In the genomic region with DNA sequence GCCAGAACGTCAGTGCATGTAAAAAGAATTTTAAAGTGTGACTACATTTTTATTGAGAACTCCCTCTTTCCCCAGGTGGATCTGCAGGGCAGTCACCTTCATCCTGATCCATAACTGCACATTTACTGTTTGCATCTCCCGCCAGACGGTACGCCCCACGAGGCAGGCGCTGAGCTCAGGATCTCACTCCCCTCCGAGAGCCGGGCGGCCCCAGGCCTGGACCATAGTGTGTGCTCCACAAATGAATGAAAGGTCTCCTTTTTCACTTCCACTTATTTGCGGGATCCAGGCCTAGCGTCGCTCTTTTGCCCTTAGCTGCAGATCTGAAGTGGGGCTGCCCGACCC, we compare ENCODE assay signal across 8 cellular contexts. TPM values are rescaled to one million over a fixed set of nuclear protein-coding genes. Genes with fewer than 3 reads are reported as not detected.
DNase-seq lines count a peak whose midpoint lies in the region; ATAC-seq and TF ChIP-seq lines count a peak whose summit lies in the region.

No MANE protein-coding gene starts in this region.

- H3K36me3 ChIP-seq in heart right ventricle, result peaks cover 0 to 61% (median 37%) of the 10 kb centered on the region in 9 donors
- peaks cover 19% of the 10 kb centered on the region for H3K36me3 ChIP-seq in rectal smooth muscle tissue (ENCODE audit: control insufficient read depth, insufficient read depth, low read length)

- intact Hi-C loops in heart right ventricle (cut with DNase I), result no loop called here

- WGBS in heart right ventricle, 2 donors, result 0% methylated on average over 13 of the region's 13 CpGs

- H3K9me3 Mint-ChIP-seq in activated naive CD4-positive, alpha-beta T cell treated with anti-CD3 and anti-CD28 coated beads, Interleukin-2, amount 10 ng/mL, durations not matched to agents 7 days and 5 days, result no peaks in the 10 kb centered on the region

- ATAC-seq in HG02678 (IDR thresholded peaks at IDR 0.05; ENCODE audit: unreplicated experiment), result peak; percentile 30
- peak in 7 of 8 donors; percentile 21 to 57 (median 49) for ATAC-seq in heart right ventricle

- H3K4me1 ChIP-seq in heart right ventricle, result peaks cover 3 to 37% (median 29%) of the 10 kb centered on the region in 9 donors
- H3K4me1 ChIP-seq in rectal smooth muscle tissue (ENCODE audit: control insufficient read depth, insufficient read depth, low read length), result peaks cover 7% of the 10 kb centered on the region

- peak; percentile 15 for DNase-seq in activated gamma-delta T cell (lab: John Stamatoyannopoulos, UW)
- DNase-seq in activated gamma-delta T cell treated with Interleukin-2 at 50 U/mL for 16 hours, result no peak
- peak; percentile 13 to 48 for DNase-seq in NCI-H1930 (lab: John Stamatoyannopoulos, UW)
- peak; percentile 50 for DNase-seq in activated naive CD4-positive, alpha-beta T cell treated with anti-CD3 and anti-CD28 coated beads, Interleukin-2, amount 10 ng/mL, durations not matched to agents 7 days and 5 days
- DNase-seq in heart right ventricle, result peak in 1 of 2 donors; percentile 18
- no peak for DNase-seq in NCI-H1105 treated with DMSO at 0.1 percent for 48 hours (lab: John Stamatoyannopoulos, UW)

- no peaks in the 10 kb centered on the region for H3K9me3 ChIP-seq in heart right ventricle

- peak overlapping the region in 9 of 10 donors; percentile 72 to 89 (median 80) for H3K27ac ChIP-seq in heart right ventricle
- no peak overlapping the region for H3K27ac ChIP-seq in rectal smooth muscle tissue (ENCODE audit: low read depth, low read length)

- CTCF ChIA-PET in activated naive CD4-positive, alpha-beta T cell treated with anti-CD3 and anti-CD28 coated beads, Interleukin-2, amount 10 ng/mL, durations not matched to agents 7 days and 5 days (lab: Charles Lee), result no interaction called here

- peak overlapping the region; percentile 94 for H3K27ac Mint-ChIP-seq in activated naive CD4-positive, alpha-beta T cell treated with anti-CD3 and anti-CD28 coated beads, Interleukin-2, amount 10 ng/mL, durations not matched to agents 7 days and 5 days

- peak overlapping the region; percentile 96 for H3K4me3 Mint-ChIP-seq in activated naive CD4-positive, alpha-beta T cell treated with anti-CD3 and anti-CD28 coated beads, Interleukin-2, amount 10 ng/mL, durations not matched to agents 7 days and 5 days

- H3K4me1 Mint-ChIP-seq in activated naive CD4-positive, alpha-beta T cell treated with anti-CD3 and anti-CD28 coated beads, Interleukin-2, amount 10 ng/mL, durations not matched to agents 7 days and 5 days, result peaks cover 48% of the 10 kb centered on the region

- peak overlapping the region; percentile 32 for H3K9ac ChIP-seq in rectal smooth muscle tissue (ENCODE audit: low read length)

- no peaks in the 10 kb centered on the region for H3K27me3 Mint-ChIP-seq in activated naive CD4-positive, alpha-beta T cell treated with anti-CD3 and anti-CD28 coated beads, Interleukin-2, amount 10 ng/mL, durations not matched to agents 7 days and 5 days

- peaks cover 45% of the 10 kb centered on the region for H3K36me3 Mint-ChIP-seq in activated naive CD4-positive, alpha-beta T cell treated with anti-CD3 and anti-CD28 coated beads, Interleukin-2, amount 10 ng/mL, durations not matched to agents 7 days and 5 days

- H3K27me3 ChIP-seq in heart right ventricle (no peaks in the 10 kb centered on the region), rectal smooth muscle tissue (ENCODE audit: control insufficient read depth, insufficient read depth, low read length) (no peaks in the 10 kb centered on the region)

- no peak for TF ChIP-seq CTCF in heart right ventricle (IDR thresholded peaks at IDR 0.05)

- H3K4me3 ChIP-seq in heart right ventricle (peak overlapping the region; percentile 71 to 92 (median 80)), rectal smooth muscle tissue (ENCODE audit: low read length) (peak overlapping the region; percentile 98)

RNA-seq across cellular contexts. Expression of a gene that starts 0.4 kb away (rescaled TPM):
- 10 to 100 TPM; 29.8 to 47.6 (median 36.2) TPM for total RNA-seq in heart right ventricle
- polyA plus RNA-seq in heart right ventricle, result 10 to 100 TPM; 32.1 to 40.9 TPM

RNA-seq across cellular contexts. Expression of a gene that starts 0.6 kb away (rescaled TPM):
- 10 to 100 TPM; 19.6 to 33.0 (median 25.7) TPM for total RNA-seq in heart right ventricle
- 10 to 100 TPM in 1 of 2 donors, 1 to 10 TPM in 1; 5.7 to 13.1 TPM for polyA plus RNA-seq in heart right ventricle

Comparison
In these comparisons a context has a peak if more than half of its experiments do, and no peak if none do; other contexts are left out.
1. DNase-seq: peak in activated gamma-delta T cell (single experiment), NCI-H1930 (2 of 2) and activated naive CD4-positive, alpha-beta T cell treated with anti-CD3 and anti-CD28 coated beads, Interleukin-2, amount 10 ng/mL, durations not matched to agents 7 days and 5 days (single experiment); none in activated gamma-delta T cell treated with Interleukin-2 at 50 U/mL for 16 hours (single experiment) and NCI-H1105 treated with DMSO at 0.1 percent for 48 hours (single experiment).